Comparison of ENCODE assay signal across 8 cellular contexts in the genomic region with DNA sequence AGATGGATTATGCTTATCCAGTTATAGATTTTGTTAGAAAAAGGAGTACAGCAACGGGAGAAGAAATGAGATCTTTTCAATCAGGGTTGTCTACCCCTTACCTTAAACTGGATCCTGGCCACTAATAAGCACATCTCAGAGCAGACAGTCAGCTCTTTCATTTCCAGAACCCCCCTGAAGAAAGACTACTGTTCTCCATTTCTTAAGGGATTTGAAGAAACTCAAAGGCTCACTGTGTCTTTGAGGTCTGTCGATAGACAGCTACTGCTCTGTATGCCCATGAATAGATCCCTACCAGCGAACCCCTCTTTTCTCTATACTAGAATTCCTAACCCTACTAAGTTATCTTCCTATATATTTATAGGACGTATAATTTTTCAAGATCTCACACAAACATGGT. TPM values are rescaled to one million over a fixed set of nuclear protein-coding genes. Genes with fewer than 3 reads are reported as not detected.
A peak's percentile ranks its signal among the peaks of the same experiment; 100 is the strongest.
DNase-seq lines count a peak whose midpoint lies in the region; ATAC-seq lines count a peak whose summit lies in the region.

No MANE protein-coding gene starts in this region.

- CTCF ChIA-PET in activated CD4-positive, alpha-beta memory T cell treated with anti-CD3 and anti-CD28 coated beads, Interleukin-2, amount 10 ng/mL, durations not matched to agents 7 days and 5 days (lab: Charles Lee): interaction anchor here (0.5 to 1.2 kb wide), 3 partner anchors 57 to 385 kb away, joined by 3 to 6 read pairs (median 4); no protein-coding TSS in a partner anchor

- no peak for ATAC-seq in stimulated activated naive B cell treated with anti-CD40 and anti-IgM and Interleukin-4, amounts not matched to agents 10 μg/mL and 1 μg/mL and 100 μg/mL, for 72 hours (replicated peaks)
- ATAC-seq in GM21526 (IDR thresholded peaks at IDR 0.05; ENCODE audit: low FRiP score, unreplicated experiment): no peak

- peak overlapping the region; percentile 94 for H3K9ac ChIP-seq in iPS-15b (ENCODE audit: low read depth, low read length)

- peaks cover 4% of the 10 kb centered on the region for H3K9me3 ChIP-seq in iPS-15b (ENCODE audit: control insufficient read depth, insufficient read depth, low read length)

- no peaks in the 10 kb centered on the region for H3K4me1 ChIP-seq in iPS-15b (ENCODE audit: control insufficient read depth, insufficient read depth, low read length)

- no peaks in the 10 kb centered on the region for H3K27me3 Mint-ChIP-seq in activated CD4-positive, alpha-beta memory T cell treated with anti-CD3 and anti-CD28 coated beads, Interleukin-2, amount 10 ng/mL, durations not matched to agents 7 days and 5 days
- no peaks in the 10 kb centered on the region for H3K27me3 Mint-ChIP-seq in stimulated activated naive B cell treated with anti-CD40 and anti-IgM and Interleukin-4, amounts not matched to agents 10 μg/mL and 1 μg/mL and 100 μg/mL, for 72 hours

- peaks cover 4% of the 10 kb centered on the region for H3K36me3 ChIP-seq in iPS-15b (ENCODE audit: control insufficient read depth, insufficient read depth, low read length)

- H3K4me3 ChIP-seq in iPS-15b (ENCODE audit: low read depth, low read length): peak overlapping the region; percentile 96

- peak overlapping the region; percentile 97 for H3K4me3 Mint-ChIP-seq in activated CD4-positive, alpha-beta memory T cell treated with anti-CD3 and anti-CD28 coated beads, Interleukin-2, amount 10 ng/mL, durations not matched to agents 7 days and 5 days
- peak overlapping the region; percentile 100 for H3K4me3 Mint-ChIP-seq in stimulated activated naive B cell treated with anti-CD40 and anti-IgM and Interleukin-4, amounts not matched to agents 10 μg/mL and 1 μg/mL and 100 μg/mL, for 72 hours

- POLR2A ChIA-PET in activated CD4-positive, alpha-beta memory T cell treated with anti-CD3 and anti-CD28 coated beads, Interleukin-2, amount 10 ng/mL, durations not matched to agents 7 days and 5 days (lab: Charles Lee): interaction anchor here (0.8 to 2.6 kb wide), 5 partner anchors 67 to 530 kb away, joined by 3 to 15 read pairs (median 3); partner anchors contain the start of genes LIAS, RPL9 and SMIM14

- peaks cover 12% of the 10 kb centered on the region for H3K9me3 Mint-ChIP-seq in activated CD4-positive, alpha-beta memory T cell treated with anti-CD3 and anti-CD28 coated beads, Interleukin-2, amount 10 ng/mL, durations not matched to agents 7 days and 5 days
- peaks cover 1 to 8% of the 10 kb centered on the region in 2 donors for H3K9me3 Mint-ChIP-seq in stimulated activated naive B cell treated with anti-CD40 and anti-IgM and Interleukin-4, amounts not matched to agents 10 μg/mL and 1 μg/mL and 100 μg/mL, for 72 hours

- DNase-seq in DMS79 treated with DMSO at 0.1 percent for 48 hours (lab: John Stamatoyannopoulos, UW) (peak; percentile 16), DMS79 (lab: John Stamatoyannopoulos, UW) (no peak), LoVo (ENCODE audit: low spot score) (no peak), AG08395 (ENCODE audit: low spot score) (no peak)
- no peak for DNase-seq in activated CD4-positive, alpha-beta memory T cell treated with anti-CD3 and anti-CD28 coated beads, Interleukin-2, amount 10 ng/mL, durations not matched to agents 7 days and 5 days
- no peak for DNase-seq in stimulated activated naive B cell treated with anti-CD40 and anti-IgM and Interleukin-4, amounts not matched to agents 10 μg/mL and 1 μg/mL and 100 μg/mL, for 72 hours

- no peak overlapping the region for H3K27ac Mint-ChIP-seq in activated CD4-positive, alpha-beta memory T cell treated with anti-CD3 and anti-CD28 coated beads, Interleukin-2, amount 10 ng/mL, durations not matched to agents 7 days and 5 days
- H3K27ac Mint-ChIP-seq in stimulated activated naive B cell treated with anti-CD40 and anti-IgM and Interleukin-4, amounts not matched to agents 10 μg/mL and 1 μg/mL and 100 μg/mL, for 72 hours: peak overlapping the region; percentile 85

- H3K36me3 Mint-ChIP-seq in activated CD4-positive, alpha-beta memory T cell treated with anti-CD3 and anti-CD28 coated beads, Interleukin-2, amount 10 ng/mL, durations not matched to agents 7 days and 5 days (ENCODE audit: low read depth): peaks cover 5% of the 10 kb centered on the region
- H3K36me3 Mint-ChIP-seq in stimulated activated naive B cell treated with anti-CD40 and anti-IgM and Interleukin-4, amounts not matched to agents 10 μg/mL and 1 μg/mL and 100 μg/mL, for 72 hours: peaks cover 14 to 18% of the 10 kb centered on the region in 2 donors

- H3K4me1 Mint-ChIP-seq in activated CD4-positive, alpha-beta memory T cell treated with anti-CD3 and anti-CD28 coated beads, Interleukin-2, amount 10 ng/mL, durations not matched to agents 7 days and 5 days: peaks cover 16% of the 10 kb centered on the region
- H3K4me1 Mint-ChIP-seq in stimulated activated naive B cell treated with anti-CD40 and anti-IgM and Interleukin-4, amounts not matched to agents 10 μg/mL and 1 μg/mL and 100 μg/mL, for 72 hours: peaks cover 4 to 23% of the 10 kb centered on the region in 2 donors

- H3K27me3 ChIP-seq in iPS-15b (ENCODE audit: control insufficient read depth, insufficient read depth, low read length): no peaks in the 10 kb centered on the region

RNA-seq across cellular contexts. Expression of gene UGDH, which starts 1.0 kb away (rescaled TPM):
- 10 to 100 TPM; 16.9 to 18.8 TPM for total RNA-seq in activated CD4-positive, alpha-beta memory T cell treated with anti-CD3 and anti-CD28 coated beads, Interleukin-2, amount 10 ng/mL, durations not matched to agents 7 days and 5 days
